ENCODE assay signal across 8 cellular contexts in genomic region chr17:62807812-62808575, GRCh38. TPM values are rescaled to one million over a fixed set of nuclear protein-coding genes. Genes with fewer than 3 reads are reported as not detected.
DNase-seq lines count a peak whose midpoint lies in the region; ATAC-seq and TF ChIP-seq lines count a peak whose summit lies in the region.

TSS of gene MARCHF10 (minus strand) at chr17:62808314. CDS start at chr17:62801735, 6,579 bp downstream.

- in situ Hi-C loops in gastrocnemius medialis (cut with MboI; ENCODE audit: low sequenced_read_pairs in 4 of 4), result loop anchor here in 1 of 4 donors (10.0 to 25.0 kb wide), 2 partner anchors 63 to 146 kb away; no protein-coding TSS in a partner anchor

- TF ChIP-seq POLR2A in gastrocnemius medialis (IDR thresholded peaks at IDR 0.05), result no peak

- H3K27me3 Mint-ChIP-seq in activated naive CD4-positive, alpha-beta T cell treated with anti-CD3 and anti-CD28 coated beads, Interleukin-2, amount 10 ng/mL, durations not matched to agents 7 days and 5 days, result peaks cover 38% of the 10 kb centered on the region

- TF ChIP-seq CTCF in kidney epithelial cell (IDR thresholded peaks at IDR 0.05; ENCODE audit: insufficient read depth, low read length, poor library complexity, severe bottlenecking) (no peak), gastrocnemius medialis (IDR thresholded peaks at IDR 0.05 in 4 of 5, conservative IDR thresholded peaks at IDR 0.05 in 1 of 5) (no peak)

- H3K36me3 Mint-ChIP-seq in activated naive CD4-positive, alpha-beta T cell treated with anti-CD3 and anti-CD28 coated beads, Interleukin-2, amount 10 ng/mL, durations not matched to agents 7 days and 5 days, result no peaks in the 10 kb centered on the region

- no peaks in the 10 kb centered on the region for H3K9me3 Mint-ChIP-seq in activated naive CD4-positive, alpha-beta T cell treated with anti-CD3 and anti-CD28 coated beads, Interleukin-2, amount 10 ng/mL, durations not matched to agents 7 days and 5 days

- no peaks in the 10 kb centered on the region for H3K36me3 ChIP-seq in kidney epithelial cell (ENCODE audit: control insufficient read depth, insufficient read depth, low read length)
- no peaks in the 10 kb centered on the region for H3K36me3 ChIP-seq in gastrocnemius medialis

- H3K4me3 Mint-ChIP-seq in activated naive CD4-positive, alpha-beta T cell treated with anti-CD3 and anti-CD28 coated beads, Interleukin-2, amount 10 ng/mL, durations not matched to agents 7 days and 5 days, result no peak within 1 kb of the TSS

- intact Hi-C loops in gastrocnemius medialis (cut with DNase I; ENCODE audit: low total_unique reads), result no loop called here

- no peaks in the 10 kb centered on the region for H3K4me1 ChIP-seq in gastrocnemius medialis

- ATAC-seq in gastrocnemius medialis (no peak), GM19397 (IDR thresholded peaks at IDR 0.05; ENCODE audit: unreplicated experiment) (no peak)

- H3K27ac ChIP-seq in gastrocnemius medialis, result no peak within 1 kb of the TSS

- H3K27me3 ChIP-seq in kidney epithelial cell (ENCODE audit: control insufficient read depth, insufficient read depth, low read length) (no peaks in the 10 kb centered on the region), gastrocnemius medialis (peaks cover 7 to 19% (median 13%) of the 10 kb centered on the region in 3 donors)

- CTCF ChIA-PET in activated naive CD4-positive, alpha-beta T cell treated with anti-CD3 and anti-CD28 coated beads, Interleukin-2, amount 10 ng/mL, durations not matched to agents 7 days and 5 days (lab: Charles Lee), result interaction anchor here (0.5 kb wide), 1 partner anchor 33 kb away, joined by 3 read pairs; no protein-coding TSS in a partner anchor

- peak within 1 kb of the TSS; percentile 43 for H3K4me3 ChIP-seq in kidney epithelial cell (ENCODE audit: low read depth, low read length)
- no peak within 1 kb of the TSS for H3K4me3 ChIP-seq in gastrocnemius medialis

- peak; percentile 30 for DNase-seq in DMS79 treated with DMSO at 0.1 percent for 48 hours (lab: John Stamatoyannopoulos, UW)
- DNase-seq in NCI-H2107 (lab: John Stamatoyannopoulos, UW), result peak; percentile 30
- DNase-seq in activated naive CD4-positive, alpha-beta T cell treated with anti-CD3 and anti-CD28 coated beads, Interleukin-2, amount 10 ng/mL, durations not matched to agents 7 days and 5 days, result peak; percentile 30
- no peak for DNase-seq in kidney epithelial cell (ENCODE audit: low read depth)
- peak; percentile 44 to 49 for DNase-seq in stimulated activated CD8-positive, alpha-beta memory T cell treated with anti-CD3 and anti-CD28 coated beads, Interleukin-4, amount 100 ng/mL, for 4 hours (ENCODE audit: low read depth in 2 of 2, low spot score in 1 of 2)
- no peak for DNase-seq in gastrocnemius medialis
- no peak for DNase-seq in HUDEP-2 (lab: John Stamatoyannopoulos, UW; ENCODE audit: unreplicated experiment in 76 of 76)

- H3K9me3 ChIP-seq in gastrocnemius medialis, result no peaks in the 10 kb centered on the region

- no peaks in the 10 kb centered on the region for H3K4me1 Mint-ChIP-seq in activated naive CD4-positive, alpha-beta T cell treated with anti-CD3 and anti-CD28 coated beads, Interleukin-2, amount 10 ng/mL, durations not matched to agents 7 days and 5 days

- no peak within 1 kb of the TSS for H3K27ac Mint-ChIP-seq in activated naive CD4-positive, alpha-beta T cell treated with anti-CD3 and anti-CD28 coated beads, Interleukin-2, amount 10 ng/mL, durations not matched to agents 7 days and 5 days

RNA-seq across cellular contexts. Expression of gene MARCHF10, which starts in this region (rescaled TPM):
- total RNA-seq in kidney epithelial cell, result 1.3 TPM in 2 replicates
- not detected for total RNA-seq in gastrocnemius medialis

Comparison
In these comparisons a context has a peak if more than half of its experiments do, and no peak if none do; other contexts are left out.
1. DNase-seq: peak in DMS79 treated with DMSO at 0.1 percent for 48 hours (single experiment), NCI-H2107 (single experiment), activated naive CD4-positive, alpha-beta T cell treated with anti-CD3 and anti-CD28 coated beads, Interleukin-2, amount 10 ng/mL, durations not matched to agents 7 days and 5 days (single experiment) and stimulated activated CD8-positive, alpha-beta memory T cell treated with anti-CD3 and anti-CD28 coated beads, Interleukin-4, amount 100 ng/mL, for 4 hours (2 of 2); none in kidney epithelial cell (single experiment), gastrocnemius medialis (0 of 2) and HUDEP-2 (0 of 76).